Comparison of ENCODE assay signal across 27 cellular contexts in the genomic region with DNA sequence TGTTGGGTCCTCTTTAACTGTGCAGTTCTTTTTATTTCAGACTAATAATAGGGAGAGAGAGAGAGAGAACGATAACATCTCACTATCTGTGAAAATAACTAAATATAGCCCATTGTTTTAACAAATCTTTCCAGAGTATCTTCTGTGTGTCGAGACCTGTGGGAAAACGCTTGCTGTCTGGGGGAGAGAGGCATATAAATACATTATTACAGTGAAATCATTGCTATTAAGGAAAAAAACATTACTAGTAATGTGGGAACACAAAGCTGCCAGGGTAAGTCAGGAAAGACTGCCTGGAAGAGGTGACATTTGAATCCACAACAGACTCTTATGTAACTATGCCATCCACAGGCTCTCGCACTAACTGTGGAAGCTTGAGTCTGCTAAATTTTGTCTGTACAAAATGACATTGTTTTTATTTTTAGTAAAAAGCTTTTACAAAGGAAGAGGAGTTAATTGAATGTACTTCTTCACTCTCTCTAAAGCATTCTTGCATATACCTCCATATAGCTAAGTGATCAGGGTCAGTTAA. TPM values are rescaled to one million over a fixed set of nuclear protein-coding genes. Genes with fewer than 3 reads are reported as not detected.
DNase-seq lines count a peak whose midpoint lies in the region; ATAC-seq, FAIRE-seq and TF ChIP-seq lines count a peak whose summit lies in the region.
"Had no signal": no experiment of that assay in that cellular context is flagged by ENCODE, and none has a peak within 500 bp of the region (broad histone marks: within the 10 kb centered on the region; RNA-seq: fewer than 3 reads in every experiment).

No MANE protein-coding gene starts in this region.

- no peaks in the 10 kb centered on the region for H3F3A ChIP-seq in smooth muscle cell (ENCODE audit: low read depth)

- H3K36me3 ChIP-seq in heart left ventricle = peaks cover 0 to 95% (median 70%) of the 10 kb centered on the region in 9 donors
- H3K36me3 ChIP-seq in smooth muscle cell (ENCODE audit: low read depth) = peaks cover 5% of the 10 kb centered on the region
- H3K36me3 ChIP-seq: prostate gland had no signal

- no peak overlapping the region for H2AFZ ChIP-seq in smooth muscle cell (ENCODE audit: low read depth)

- ATAC-seq in heart left ventricle (no peak), left cardiac atrium (no peak)

- FAIRE-seq in GM12892 (lab: Jason Lieb, UNC) = no peak
- FAIRE-seq: D721Med had no signal

- TF ChIP-seq POLR2A in heart left ventricle (IDR thresholded peaks at IDR 0.05) (no peak), GM12892 (IDR thresholded peaks at IDR 0.05; ENCODE audit: low read depth, low read length) (no peak)

- intact Hi-C loops in heart left ventricle (cut with DNase I) (loop anchor here in 8 of 10 donors (1.0 to 10.0 kb wide), 9 partner anchors 127 to 392 kb away; a partner anchor contains a TSS), left cardiac atrium (cut with DNase I) (loop anchor here (10.0 kb wide), 2 partner anchors 124 to 134 kb away; a partner anchor contains a TSS)

- no peak overlapping the region for H3K4me2 ChIP-seq in smooth muscle cell

- no peaks in the 10 kb centered on the region for H3K79me2 ChIP-seq in smooth muscle cell (ENCODE audit: low read depth)

- H3K4me3 ChIP-seq in heart left ventricle (peak overlapping the region in 1 of 12 donors; percentile 31), smooth muscle cell (no peak overlapping the region)
- H3K4me3 ChIP-seq: cardiac muscle cell, esophagus squamous epithelium, prostate gland, SJSA1, vagina had no signal

- TF ChIP-seq CTCF in heart left ventricle (IDR thresholded peaks at IDR 0.05) (no peak), smooth muscle cell (IDR thresholded peaks at IDR 0.05; ENCODE audit: borderline replicate concordance, insufficient read depth, poor library complexity, severe bottlenecking) (no peak)

- H3K9me3 ChIP-seq in heart left ventricle (no peaks in the 10 kb centered on the region), smooth muscle cell (replicated peaks; ENCODE audit: low read depth) (no peaks in the 10 kb centered on the region)
- H3K9me3 ChIP-seq: esophagus squamous epithelium, prostate gland, SJSA1, vagina had no signal

- H3K4me1 ChIP-seq in heart left ventricle = peaks cover 0 to 25% (median 12%) of the 10 kb centered on the region in 12 donors
- peaks cover 10% of the 10 kb centered on the region for H3K4me1 ChIP-seq in smooth muscle cell (ENCODE audit: low read depth)
- H3K4me1 ChIP-seq: prostate gland, vagina had no signal

- H3K27me3 ChIP-seq in heart left ventricle (no peaks in the 10 kb centered on the region), layer of hippocampus (ENCODE audit: control insufficient read depth, insufficient read depth, low read length) (no peaks in the 10 kb centered on the region), smooth muscle cell (ENCODE audit: low read depth) (no peaks in the 10 kb centered on the region)
- H3K27me3 ChIP-seq: cardiac muscle cell, esophagus squamous epithelium, SJSA1, vagina had no signal

- H3K9ac ChIP-seq in smooth muscle cell (ENCODE audit: low read depth) = no peak overlapping the region

- no peak for DNase-seq in heart left ventricle
- no peak for DNase-seq in left cardiac atrium
- no peak for DNase-seq in smooth muscle cell (lab: John Stamatoyannopoulos, UW; ENCODE audit: unreplicated experiment)
- DNase-seq in GM12892 (ENCODE audit: insufficient read length) = no peak
- no peak for DNase-seq in Kasumi-1 (lab: John Stamatoyannopoulos, UW)
- no peak for DNase-seq in GOT3 (lab: John Stamatoyannopoulos, UW)
- DNase-seq: activated CD4-positive, alpha-beta T cell treated with anti-CD3 and anti-CD28 coated beads, Interleukin-2, amount 50 U/mL, for 1 hour; activated CD4-positive, CD25-positive, alpha-beta regulatory T cell; activated effector memory CD4-positive, alpha-beta T cell treated with Interleukin-2 at 50 U/mL for 16 hours; activated T-cell treated with anti-CD3 and anti-CD28 coated beads, Interleukin-2, amount 50 U/mL, for 1 hour; CD4-positive, alpha-beta T cell; cortex of kidney; DND-41; esophagus squamous epithelium; GF-D8; immature natural killer cell; NCI-H1048; NCI-H1694; stimulated activated naive CD4-positive, alpha-beta T cell treated with Interleukin-2 at 50 U/mL for 16 hours; T-helper 1 cell had no signal

- WGBS in heart left ventricle, 4 donors = 49 to 59% (median 56%) methylated on average over 4 of the region's 4 CpGs
- 90% methylated on average over 4 of the region's 4 CpGs for WGBS in smooth muscle cell (ENCODE audit: low lambda C conversion rate)

- peak overlapping the region in 10 of 12 donors; percentile 1 to 48 (median 28) for H3K27ac ChIP-seq in heart left ventricle
- peak overlapping the region; percentile 90 for H3K27ac ChIP-seq in cingulate gyrus (ENCODE audit: low read depth, low read length)
- peak overlapping the region; percentile 87 for H3K27ac ChIP-seq in layer of hippocampus (ENCODE audit: low read depth, low read length)
- H3K27ac ChIP-seq in smooth muscle cell (ENCODE audit: low read depth) = peak overlapping the region; percentile 64
- H3K27ac ChIP-seq: esophagus squamous epithelium, prostate gland, SJSA1, vagina had no signal

- no peaks in the 10 kb centered on the region for H4K20me1 ChIP-seq in smooth muscle cell (ENCODE audit: low read depth)

RNA-seq across cellular contexts. Expression of a gene that starts 59.8 kb away (rescaled TPM):
- 10 to 100 TPM; 25.0 to 95.2 (median 31.1) TPM for total RNA-seq in heart left ventricle
- polyA plus RNA-seq in heart left ventricle = 10 to 100 TPM; 13.3 to 30.9 TPM
- total RNA-seq in left cardiac atrium = 10 to 100 TPM; 58.8 to 65.5 TPM
- 64.7 and 86.1 TPM in 2 replicates for total RNA-seq in smooth muscle cell
- polyA plus RNA-seq in smooth muscle cell = 117 and 118 TPM in 2 replicates
- polyA plus RNA-seq in GM12892 (2012; ENCODE audit: missing spikeins) = 119 TPM

Comparison
In these comparisons a context has a peak if more than half of its experiments do, and no peak if none do; other contexts are left out.
1. H3K27ac ChIP-seq: peak in every context shown above with its lines; median percentile 90 in cingulate gyrus; 87 in layer of hippocampus; 64 in smooth muscle cell; 28 in heart left ventricle.